In the genomic region with DNA sequence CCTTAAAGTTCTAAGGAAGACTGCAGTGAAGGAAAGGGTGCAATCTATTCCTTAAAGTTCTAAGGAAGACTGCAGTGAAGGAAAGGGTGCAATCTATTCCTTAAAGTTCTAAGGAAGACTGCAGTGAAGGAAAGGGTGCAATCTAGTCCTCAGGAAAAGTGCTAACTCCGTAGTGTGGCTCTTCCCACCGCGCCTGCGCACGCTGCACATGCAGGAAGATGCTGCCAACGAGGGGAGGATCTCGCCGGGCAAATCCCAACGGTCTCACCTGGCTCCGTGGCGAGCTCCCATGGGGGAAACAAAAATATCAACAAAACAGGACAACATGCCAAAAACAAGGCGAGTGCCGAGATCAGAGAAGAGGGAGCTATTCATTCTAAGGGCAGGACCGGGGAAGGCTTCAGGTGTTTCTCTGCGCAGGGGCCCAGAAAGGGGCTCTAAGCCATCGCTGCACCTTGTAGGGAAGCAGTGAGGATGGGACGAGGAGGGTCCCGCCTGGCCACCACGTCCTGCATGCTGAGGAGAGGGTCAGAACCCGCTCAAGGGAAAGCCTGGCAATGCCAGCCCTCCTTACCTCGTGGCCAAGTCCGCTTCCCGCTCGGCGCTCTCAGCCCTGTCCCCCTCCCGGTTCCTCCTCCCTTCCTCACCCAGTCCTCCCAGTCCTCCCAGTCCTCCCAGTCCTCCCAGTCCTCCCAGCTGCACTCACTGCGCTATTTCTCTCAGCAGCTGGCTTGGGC, we compare ENCODE assay signal across 1 cellular context.
TF ChIP-seq lines count a peak whose summit lies in the region.

No MANE protein-coding gene starts in this region.

TF ChIP-seq in GM12878, 131 proteins besides CTCF, POLR2A, EP300 and RAD21 (continued from another document):
- TF ChIP-seq, protein P1, sequence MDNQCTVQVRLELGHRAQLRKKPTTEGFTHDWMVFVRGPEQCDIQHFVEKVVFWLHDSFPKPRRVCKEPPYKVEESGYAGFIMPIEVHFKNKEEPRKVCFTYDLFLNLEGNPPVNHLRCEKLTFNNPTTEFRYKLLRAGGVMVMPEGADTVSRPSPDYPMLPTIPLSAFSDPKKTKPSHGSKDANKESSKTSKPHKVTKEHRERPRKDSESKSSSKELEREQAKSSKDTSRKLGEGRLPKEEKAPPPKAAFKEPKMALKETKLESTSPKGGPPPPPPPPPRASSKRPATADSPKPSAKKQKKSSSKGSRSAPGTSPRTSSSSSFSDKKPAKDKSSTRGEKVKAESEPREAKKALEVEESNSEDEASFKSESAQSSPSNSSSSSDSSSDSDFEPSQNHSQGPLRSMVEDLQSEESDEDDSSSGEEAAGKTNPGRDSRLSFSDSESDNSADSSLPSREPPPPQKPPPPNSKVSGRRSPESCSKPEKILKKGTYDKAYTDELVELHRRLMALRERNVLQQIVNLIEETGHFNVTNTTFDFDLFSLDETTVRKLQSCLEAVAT (IDR thresholded peaks at IDR 0.05) = no peak
- TF ChIP-seq KAT2A (conservative IDR thresholded peaks at IDR 0.05; ENCODE audit: control insufficient read depth, low read depth, low read length) (no peak), NR2C1 (IDR thresholded peaks at IDR 0.05) (no peak), GATAD2B (conservative IDR thresholded peaks at IDR 0.05; ENCODE audit: low read depth) (no peak), NBN (IDR thresholded peaks at IDR 0.05) (no peak), PML (IDR thresholded peaks at IDR 0.05; ENCODE audit: low read length) (no peak), ZZZ3 (IDR thresholded peaks at IDR 0.05; ENCODE audit: control insufficient read depth, insufficient read length, low read depth) (no peak), SUZ12 (IDR thresholded peaks at IDR 0.05; ENCODE audit: unreplicated experiment) (no peak), NFYA (IDR thresholded peaks at IDR 0.05; ENCODE audit: borderline replicate concordance, low read depth, low read length) (no peak), ASH2L (IDR thresholded peaks at IDR 0.05; ENCODE audit: borderline replicate concordance, low read depth) (no peak)
- TF ChIP-seq, protein P2, sequence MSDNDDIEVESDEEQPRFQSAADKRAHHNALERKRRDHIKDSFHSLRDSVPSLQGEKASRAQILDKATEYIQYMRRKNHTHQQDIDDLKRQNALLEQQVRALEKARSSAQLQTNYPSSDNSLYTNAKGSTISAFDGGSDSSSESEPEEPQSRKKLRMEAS (IDR thresholded peaks at IDR 0.05; ENCODE audit: low read depth, low read length) = no peak
- TF ChIP-seq, protein P3, sequence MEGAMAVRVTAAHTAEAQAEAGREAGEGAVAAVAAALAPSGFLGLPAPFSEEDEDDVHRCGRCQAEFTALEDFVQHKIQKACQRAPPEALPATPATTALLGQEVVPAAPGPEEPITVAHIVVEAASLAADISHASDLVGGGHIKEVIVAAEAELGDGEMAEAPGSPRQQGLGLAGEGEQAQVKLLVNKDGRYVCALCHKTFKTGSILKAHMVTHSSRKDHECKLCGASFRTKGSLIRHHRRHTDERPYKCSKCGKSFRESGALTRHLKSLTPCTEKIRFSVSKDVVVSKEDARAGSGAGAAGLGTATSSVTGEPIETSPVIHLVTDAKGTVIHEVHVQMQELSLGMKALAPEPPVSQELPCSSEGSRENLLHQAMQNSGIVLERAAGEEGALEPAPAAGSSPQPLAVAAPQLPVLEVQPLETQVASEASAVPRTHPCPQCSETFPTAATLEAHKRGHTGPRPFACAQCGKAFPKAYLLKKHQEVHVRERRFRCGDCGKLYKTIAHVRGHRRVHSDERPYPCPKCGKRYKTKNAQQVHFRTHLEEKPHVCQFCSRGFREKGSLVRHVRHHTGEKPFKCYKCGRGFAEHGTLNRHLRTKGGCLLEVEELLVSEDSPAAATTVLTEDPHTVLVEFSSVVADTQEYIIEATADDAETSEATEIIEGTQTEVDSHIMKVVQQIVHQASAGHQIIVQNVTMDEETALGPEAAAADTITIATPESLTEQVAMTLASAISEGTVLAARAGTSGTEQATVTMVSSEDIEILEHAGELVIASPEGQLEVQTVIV (IDR thresholded peaks at IDR 0.05; ENCODE audit: borderline replicate concordance, partially characterized antibody) = no peak
- TF ChIP-seq, protein P4, sequence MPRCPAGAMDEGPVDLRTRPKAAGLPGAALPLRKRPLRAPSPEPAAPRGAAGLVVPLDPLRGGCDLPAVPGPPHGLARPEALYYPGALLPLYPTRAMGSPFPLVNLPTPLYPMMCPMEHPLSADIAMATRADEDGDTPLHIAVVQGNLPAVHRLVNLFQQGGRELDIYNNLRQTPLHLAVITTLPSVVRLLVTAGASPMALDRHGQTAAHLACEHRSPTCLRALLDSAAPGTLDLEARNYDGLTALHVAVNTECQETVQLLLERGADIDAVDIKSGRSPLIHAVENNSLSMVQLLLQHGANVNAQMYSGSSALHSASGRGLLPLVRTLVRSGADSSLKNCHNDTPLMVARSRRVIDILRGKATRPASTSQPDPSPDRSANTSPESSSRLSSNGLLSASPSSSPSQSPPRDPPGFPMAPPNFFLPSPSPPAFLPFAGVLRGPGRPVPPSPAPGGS (IDR thresholded peaks at IDR 0.05; ENCODE audit: borderline replicate concordance, insufficient read depth, low read depth, low read length, poor library complexity, severe bottlenecking) = no peak
- TF ChIP-seq, protein P5, sequence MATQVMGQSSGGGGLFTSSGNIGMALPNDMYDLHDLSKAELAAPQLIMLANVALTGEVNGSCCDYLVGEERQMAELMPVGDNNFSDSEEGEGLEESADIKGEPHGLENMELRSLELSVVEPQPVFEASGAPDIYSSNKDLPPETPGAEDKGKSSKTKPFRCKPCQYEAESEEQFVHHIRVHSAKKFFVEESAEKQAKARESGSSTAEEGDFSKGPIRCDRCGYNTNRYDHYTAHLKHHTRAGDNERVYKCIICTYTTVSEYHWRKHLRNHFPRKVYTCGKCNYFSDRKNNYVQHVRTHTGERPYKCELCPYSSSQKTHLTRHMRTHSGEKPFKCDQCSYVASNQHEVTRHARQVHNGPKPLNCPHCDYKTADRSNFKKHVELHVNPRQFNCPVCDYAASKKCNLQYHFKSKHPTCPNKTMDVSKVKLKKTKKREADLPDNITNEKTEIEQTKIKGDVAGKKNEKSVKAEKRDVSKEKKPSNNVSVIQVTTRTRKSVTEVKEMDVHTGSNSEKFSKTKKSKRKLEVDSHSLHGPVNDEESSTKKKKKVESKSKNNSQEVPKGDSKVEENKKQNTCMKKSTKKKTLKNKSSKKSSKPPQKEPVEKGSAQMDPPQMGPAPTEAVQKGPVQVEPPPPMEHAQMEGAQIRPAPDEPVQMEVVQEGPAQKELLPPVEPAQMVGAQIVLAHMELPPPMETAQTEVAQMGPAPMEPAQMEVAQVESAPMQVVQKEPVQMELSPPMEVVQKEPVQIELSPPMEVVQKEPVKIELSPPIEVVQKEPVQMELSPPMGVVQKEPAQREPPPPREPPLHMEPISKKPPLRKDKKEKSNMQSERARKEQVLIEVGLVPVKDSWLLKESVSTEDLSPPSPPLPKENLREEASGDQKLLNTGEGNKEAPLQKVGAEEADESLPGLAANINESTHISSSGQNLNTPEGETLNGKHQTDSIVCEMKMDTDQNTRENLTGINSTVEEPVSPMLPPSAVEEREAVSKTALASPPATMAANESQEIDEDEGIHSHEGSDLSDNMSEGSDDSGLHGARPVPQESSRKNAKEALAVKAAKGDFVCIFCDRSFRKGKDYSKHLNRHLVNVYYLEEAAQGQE (IDR thresholded peaks at IDR 0.05; ENCODE audit: low read depth, low read length) = no peak
- TF ChIP-seq, protein P6, sequence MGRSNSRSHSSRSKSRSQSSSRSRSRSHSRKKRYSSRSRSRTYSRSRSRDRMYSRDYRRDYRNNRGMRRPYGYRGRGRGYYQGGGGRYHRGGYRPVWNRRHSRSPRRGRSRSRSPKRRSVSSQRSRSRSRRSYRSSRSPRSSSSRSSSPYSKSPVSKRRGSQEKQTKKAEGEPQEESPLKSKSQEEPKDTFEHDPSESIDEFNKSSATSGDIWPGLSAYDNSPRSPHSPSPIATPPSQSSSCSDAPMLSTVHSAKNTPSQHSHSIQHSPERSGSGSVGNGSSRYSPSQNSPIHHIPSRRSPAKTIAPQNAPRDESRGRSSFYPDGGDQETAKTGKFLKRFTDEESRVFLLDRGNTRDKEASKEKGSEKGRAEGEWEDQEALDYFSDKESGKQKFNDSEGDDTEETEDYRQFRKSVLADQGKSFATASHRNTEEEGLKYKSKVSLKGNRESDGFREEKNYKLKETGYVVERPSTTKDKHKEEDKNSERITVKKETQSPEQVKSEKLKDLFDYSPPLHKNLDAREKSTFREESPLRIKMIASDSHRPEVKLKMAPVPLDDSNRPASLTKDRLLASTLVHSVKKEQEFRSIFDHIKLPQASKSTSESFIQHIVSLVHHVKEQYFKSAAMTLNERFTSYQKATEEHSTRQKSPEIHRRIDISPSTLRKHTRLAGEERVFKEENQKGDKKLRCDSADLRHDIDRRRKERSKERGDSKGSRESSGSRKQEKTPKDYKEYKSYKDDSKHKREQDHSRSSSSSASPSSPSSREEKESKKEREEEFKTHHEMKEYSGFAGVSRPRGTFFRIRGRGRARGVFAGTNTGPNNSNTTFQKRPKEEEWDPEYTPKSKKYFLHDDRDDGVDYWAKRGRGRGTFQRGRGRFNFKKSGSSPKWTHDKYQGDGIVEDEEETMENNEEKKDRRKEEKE (IDR thresholded peaks at IDR 0.05) = no peak
